In genomic region chr14:46973295-46973694, GRCh38 we compare ENCODE assay signal across 16 cellular contexts.
DNase-seq lines count a peak whose midpoint lies in the region; ATAC-seq, FAIRE-seq and TF ChIP-seq lines count a peak whose summit lies in the region.
"Had no signal": no experiment of that assay in that cellular context is flagged by ENCODE, and none has a peak within 500 bp of the region (broad histone marks: within the 10 kb centered on the region; RNA-seq: fewer than 3 reads in every experiment).

No MANE protein-coding gene starts in this region.

- FAIRE-seq in D721Med (lab: Jason Lieb, UNC) (peak; percentile 66), urothelium cell line (lab: Jason Lieb, UNC) (peak; percentile 30)
- FAIRE-seq: G401.6, GM12892 had no signal

- no peak for DNase-seq in D721Med (ENCODE audit: insufficient read length, low spot score)
- DNase-seq in DMS53 (lab: John Stamatoyannopoulos, UW): peak; percentile 62
- no peak for DNase-seq in left colon
- no peak for DNase-seq in urothelium cell line (ENCODE audit: low spot score)
- no peak for DNase-seq in effector CD8-positive, alpha-beta T cell (lab: John Stamatoyannopoulos, UW)
- DNase-seq: C1 segment of cervical spinal cord; Calu3; CD4-positive, alpha-beta memory T cell; COR-L47; DND-41; H9 had no signal

- TF ChIP-seq CTCF in D721Med (IDR thresholded peaks at IDR 0.05; ENCODE audit: insufficient read depth, missing control alignments): no peak

- ATAC-seq in left colon (peak; percentile 66), GM21619 (IDR thresholded peaks at IDR 0.05; ENCODE audit: unreplicated experiment) (no peak)
- ATAC-seq: GM23338, HCT116 had no signal

- intact Hi-C loops in left colon (cut with DNase I, micrococcal nuclease): no loop called here
